In the genomic region with DNA sequence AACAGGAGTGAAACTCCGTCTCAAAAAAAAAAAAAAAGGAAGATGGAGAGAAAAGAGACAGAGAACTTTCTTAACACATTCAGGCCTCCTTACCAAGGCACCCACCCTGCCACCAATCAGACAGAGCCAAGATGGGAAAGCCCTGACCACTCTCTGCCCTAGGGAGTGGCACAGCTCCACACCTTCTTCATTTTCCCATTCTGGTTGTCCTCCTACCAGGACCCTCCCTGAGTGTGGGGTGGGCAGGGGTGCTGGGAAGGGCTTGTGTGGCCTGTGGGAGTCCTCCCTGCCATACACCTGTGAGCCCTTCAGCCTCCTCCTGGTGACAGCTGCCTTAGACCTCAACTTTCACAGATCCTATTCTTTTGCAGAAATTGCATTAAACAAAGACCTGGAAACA, we compare ENCODE assay signal across 28 cellular contexts.
"Had no signal": no experiment of that assay in that cellular context is flagged by ENCODE, and none has a peak within 500 bp of the region (broad histone marks: within the 10 kb centered on the region; RNA-seq: fewer than 3 reads in every experiment).

No MANE protein-coding gene starts in this region.

- H3K36me3 ChIP-seq: stomach, suprapubic skin, thoracic aorta, thyroid gland, tibial artery, tibial nerve, transverse colon, upper lobe of left lung, upper lobe of right lung, uterus, vagina had no signal

- H3K27me3 Mint-ChIP-seq: stimulated activated naive B cell treated with anti-CD40 and anti-IgM and Interleukin-4, amounts not matched to agents 10 μg/mL and 1 μg/mL and 100 μg/mL, for 72 hours; stimulated activated naive CD8-positive, alpha-beta T cell treated with anti-CD3 and anti-CD28 coated beads, Interleukin-15, amount 100 ng/mL, for 72 hours; stimulated activated naive CD8-positive, alpha-beta T cell treated with anti-CD3 and anti-CD28 coated beads, Interleukin-15, Interleukin-2, amounts not matched to agents 100 ng/mL and 50 ng/mL, for 24 hours; type B pancreatic cell had no signal

- DNase-seq: stimulated activated CD4-positive, alpha-beta T cell treated with anti-CD3 and anti-CD28 coated beads, Interleukin-2, amount 100 ng/mL, for 48 hours; stimulated activated CD4-positive, alpha-beta T cell treated with anti-CD3 and anti-CD28 coated beads, Interleukin-4, amount 100 ng/mL, for 1 hour; stimulated activated CD4-positive, alpha-beta T cell treated with anti-CD3 and anti-CD28 coated beads, Interleukin-4, amount 100 ng/mL, for 24 hours; stimulated activated CD4-positive, alpha-beta T cell treated with anti-CD3 and anti-CD28 coated beads, Interleukin-4, amount 100 ng/mL, for 4 hours; stimulated activated CD8-positive, alpha-beta memory T cell treated with anti-CD3 and anti-CD28 coated beads, Interleukin-4, amount 100 ng/mL, for 48 hours; stimulated activated naive B cell treated with anti-CD40 and anti-IgM and Interleukin-4, amounts not matched to agents 10 μg/mL and 1 μg/mL and 100 μg/mL, for 72 hours; stimulated activated naive CD4-positive, alpha-beta T cell; stimulated activated naive CD4-positive, alpha-beta T cell treated with Interleukin-2 at 50 U/mL for 16 hours; stimulated activated naive CD8-positive, alpha-beta T cell treated with anti-CD3 and anti-CD28 coated beads, Interleukin-15, amount 100 ng/mL, for 72 hours; stimulated activated naive CD8-positive, alpha-beta T cell treated with anti-CD3 and anti-CD28 coated beads, Interleukin-15, Interleukin-2, amounts not matched to agents 100 U/mL and 50 U/mL, for 24 hours; stomach; substantia nigra; testis; thyroid gland; tibial artery; transverse colon; trophoblast cell; upper lobe of left lung; upper lobe of right lung; uterus had no signal

- H3K27ac ChIP-seq: stomach, suprapubic skin, testis, thoracic aorta, thyroid gland, tibial artery, tibial nerve, transverse colon, upper lobe of left lung, upper lobe of right lung, uterus, vagina had no signal

- H3K9me3 ChIP-seq: testis, thyroid gland, upper lobe of right lung, uterus, vagina had no signal

- H3K27ac Mint-ChIP-seq: stimulated activated effector memory CD8-positive, alpha-beta T cell treated with anti-CD3 and anti-CD28 coated beads, Interleukin-12 subunit alpha, Interleukin-12 subunit beta, amount 100 ng/mL, for 72 hours; stimulated activated memory B cell treated with anti-CD40 and anti-IgM and Interleukin-4, amounts not matched to agents 10 μg/mL and 1 μg/mL and 100 μg/mL, for 72 hours; stimulated activated naive B cell treated with anti-CD40 and anti-IgM and Interleukin-4, amounts not matched to agents 10 μg/mL and 1 μg/mL and 100 μg/mL, for 72 hours; stimulated activated naive CD8-positive, alpha-beta T cell treated with anti-CD3 and anti-CD28 coated beads, Interleukin-15, Interleukin-2, amounts not matched to agents 100 ng/mL and 50 ng/mL, for 24 hours; type B pancreatic cell had no signal

- H3K4me3 Mint-ChIP-seq: stimulated activated effector memory CD8-positive, alpha-beta T cell treated with anti-CD3 and anti-CD28 coated beads, Interleukin-12 subunit alpha, Interleukin-12 subunit beta, amount 100 ng/mL, for 72 hours; stimulated activated memory B cell treated with anti-CD40 and anti-IgM and Interleukin-4, amounts not matched to agents 10 μg/mL and 1 μg/mL and 100 μg/mL, for 72 hours; stimulated activated naive B cell treated with anti-CD40 and anti-IgM and Interleukin-4, amounts not matched to agents 10 μg/mL and 1 μg/mL and 100 μg/mL, for 72 hours; stimulated activated naive CD8-positive, alpha-beta T cell treated with anti-CD3 and anti-CD28 coated beads, Interleukin-15, amount 100 ng/mL, for 72 hours; stimulated activated naive CD8-positive, alpha-beta T cell treated with anti-CD3 and anti-CD28 coated beads, Interleukin-15, Interleukin-2, amounts not matched to agents 100 ng/mL and 50 ng/mL, for 24 hours; type B pancreatic cell had no signal

- H3K4me3 ChIP-seq: stomach, suprapubic skin, testis, thoracic aorta, thyroid gland, tibial artery, tibial nerve, transverse colon, upper lobe of left lung, upper lobe of right lung, uterus, vagina had no signal

- H3K4me1 ChIP-seq: stomach, suprapubic skin, testis, tibial artery, tibial nerve, transverse colon, upper lobe of left lung, upper lobe of right lung, uterus, vagina had no signal

- H3K27me3 ChIP-seq: suprapubic skin, testis, thyroid gland, tibial artery, tibial nerve, transverse colon, upper lobe of left lung, upper lobe of right lung, uterus, vagina had no signal

- H3K36me3 Mint-ChIP-seq: stimulated activated effector memory CD8-positive, alpha-beta T cell treated with anti-CD3 and anti-CD28 coated beads, Interleukin-12 subunit alpha, Interleukin-12 subunit beta, amount 100 ng/mL, for 72 hours; stimulated activated memory B cell treated with anti-CD40 and anti-IgM and Interleukin-4, amounts not matched to agents 10 μg/mL and 1 μg/mL and 100 μg/mL, for 72 hours; stimulated activated naive B cell treated with anti-CD40 and anti-IgM and Interleukin-4, amounts not matched to agents 10 μg/mL and 1 μg/mL and 100 μg/mL, for 72 hours; type B pancreatic cell had no signal

- ATAC-seq: stimulated activated effector memory CD8-positive, alpha-beta T cell treated with anti-CD3 and anti-CD28 coated beads, Interleukin-12 subunit alpha, Interleukin-12 subunit beta, amount 100 ng/mL, for 72 hours; stimulated activated memory B cell treated with anti-CD40 and anti-IgM and Interleukin-4, amounts not matched to agents 10 μg/mL and 1 μg/mL and 100 μg/mL, for 72 hours; stimulated activated naive B cell treated with anti-CD40 and anti-IgM and Interleukin-4, amounts not matched to agents 10 μg/mL and 1 μg/mL and 100 μg/mL, for 72 hours; stimulated activated naive CD8-positive, alpha-beta T cell treated with anti-CD3 and anti-CD28 coated beads, Interleukin-15, amount 100 ng/mL, for 72 hours; stimulated activated naive CD8-positive, alpha-beta T cell treated with anti-CD3 and anti-CD28 coated beads, Interleukin-15, Interleukin-2, amounts not matched to agents 100 U/mL and 50 U/mL, for 24 hours; upper lobe of right lung had no signal

- H3K4me1 Mint-ChIP-seq: stimulated activated effector memory CD8-positive, alpha-beta T cell treated with anti-CD3 and anti-CD28 coated beads, Interleukin-12 subunit alpha, Interleukin-12 subunit beta, amount 100 ng/mL, for 72 hours; stimulated activated memory B cell treated with anti-CD40 and anti-IgM and Interleukin-4, amounts not matched to agents 10 μg/mL and 1 μg/mL and 100 μg/mL, for 72 hours; stimulated activated naive B cell treated with anti-CD40 and anti-IgM and Interleukin-4, amounts not matched to agents 10 μg/mL and 1 μg/mL and 100 μg/mL, for 72 hours had no signal
